16 cellular contexts compared by ENCODE assay signal in genomic region chr17:75661531-75661930, GRCh38.
"Had no signal": no experiment of that assay in that cellular context is flagged by ENCODE, and none has a peak within 500 bp of the region (broad histone marks: within the 10 kb centered on the region; RNA-seq: fewer than 3 reads in every experiment).

No MANE protein-coding gene starts in this region.

- ATAC-seq: activated CD4-positive, CD25-positive, alpha-beta regulatory T cell treated with anti-CD3 and anti-CD28 coated beads, Interleukin-2, amount 50 U/mL, for 24 hours; activated naive CD4-positive, alpha-beta T cell treated with anti-CD3 and anti-CD28 coated beads, Interleukin-2, amount 50 U/mL, for 72 hours; gastrocnemius medialis; left cardiac atrium; lower lobe of right lung; mucosa of descending colon; natural killer cell treated with Interleukin-12 subunit alpha and Interleukin-12 subunit beta and Interleukin-15 and Interleukin-18, amount 100 ng/mL, for 72 hours had no signal

- DNase-seq: activated CD4-positive, alpha-beta T cell treated with anti-CD3 and anti-CD28 coated beads, Interleukin-2, amount 50 U/mL, for 4 hours; activated effector memory CD4-positive, alpha-beta T cell treated with anti-CD3 and anti-CD28 coated beads, Interleukin-2, amount 50 U/mL, for 16 hours; activated T-cell treated with anti-CD3 and anti-CD28 coated beads, Interleukin-2, amount 50 U/mL, for 1 hour; effector CD8-positive, alpha-beta T cell; gastrocnemius medialis; left cardiac atrium; lower lobe of right lung; mucosa of descending colon; stimulated activated CD4-positive, alpha-beta T cell treated with anti-CD3 and anti-CD28 coated beads, Interleukin-15, amount 100 ng/mL, for 24 hours; stimulated activated CD4-positive, alpha-beta T cell treated with anti-CD3 and anti-CD28 coated beads, Interleukin-4, amount 100 ng/mL, for 24 hours; SW 1271; thyroid gland; uterus had no signal
